Comparison of ENCODE assay signal across 1 cellular context in genomic region chr1:109274533-109275476, GRCh38.
TF ChIP-seq lines count a peak whose summit lies in the region.

No MANE protein-coding gene starts in this region.

TF ChIP-seq in HepG2, 621 proteins besides CTCF, POLR2A, EP300 and RAD21 (continued from another document and continues in another):
- TF ChIP-seq ZBTB44 (CRISPR knock-in tag; IDR thresholded peaks at IDR 0.05), result no peak
- no peak; the same call in 1 of the 2 replicates for TF ChIP-seq MAZ (IDR thresholded peaks at IDR 0.05; ENCODE audit: borderline replicate concordance, low read depth, low read length)
- 0 out of 2 replicates have a peak, but pooled peaks have one; percentile 55 for TF ChIP-seq MAZ (CRISPR knock-in tag; IDR thresholded peaks at IDR 0.05; ENCODE audit: low read depth)
- TF ChIP-seq NCOA1 (CRISPR knock-in tag; IDR thresholded peaks at IDR 0.05), result peak; percentile 54; the same call in 1 of the 2 replicates
- no peak for TF ChIP-seq ZMAT5 (CRISPR knock-in tag; IDR thresholded peaks at IDR 0.05; ENCODE audit: borderline replicate concordance, low read depth)
- no peak for TF ChIP-seq PREB (CRISPR knock-in tag; IDR thresholded peaks at IDR 0.05)
- TF ChIP-seq ZUFSP (CRISPR knock-in tag; IDR thresholded peaks at IDR 0.05; ENCODE audit: borderline replicate concordance), result no peak
- 0 out of 2 replicates have a peak, but pooled peaks have one; percentile 35 for TF ChIP-seq ZNF317 (CRISPR knock-in tag; IDR thresholded peaks at IDR 0.05)
- no peak for TF ChIP-seq SIN3B (IDR thresholded peaks at IDR 0.05; ENCODE audit: low read length)
- TF ChIP-seq SP140L (CRISPR knock-in tag; IDR thresholded peaks at IDR 0.05; ENCODE audit: borderline replicate concordance), result no peak
- TF ChIP-seq ARID5B (CRISPR knock-in tag; IDR thresholded peaks at IDR 0.05), result peak; percentile 73
- peak; percentile 57 for TF ChIP-seq YY1 (IDR thresholded peaks at IDR 0.05; ENCODE audit: insufficient read depth, insufficient replicate concordance, low read depth, low read length)
- TF ChIP-seq ZNF569 (CRISPR knock-in tag; IDR thresholded peaks at IDR 0.05; ENCODE audit: borderline replicate concordance), result no peak
- no peak for TF ChIP-seq ARID2 (CRISPR knock-in tag; IDR thresholded peaks at IDR 0.05; ENCODE audit: borderline replicate concordance)
- TF ChIP-seq HNF4A (CRISPR knock-in tag; IDR thresholded peaks at IDR 0.05), result peak; percentile 69
- no peak for TF ChIP-seq SNAPC4 (CRISPR knock-in tag; IDR thresholded peaks at IDR 0.05)
- no peak; the same call in 1 of the 2 replicates for TF ChIP-seq MEIS1 (CRISPR knock-in tag; IDR thresholded peaks at IDR 0.05; ENCODE audit: borderline replicate concordance)
- no peak for TF ChIP-seq SRSF4 (IDR thresholded peaks at IDR 0.05; ENCODE audit: low read depth, low read length, poor library complexity, severe bottlenecking)
- no peak; the same call in 1 of the 2 replicates for TF ChIP-seq ARNT2 (CRISPR knock-in tag; IDR thresholded peaks at IDR 0.05; ENCODE audit: low read depth)
- TF ChIP-seq MAFK (conservative IDR thresholded peaks at IDR 0.05 in 1 of 2, IDR thresholded peaks at IDR 0.05 in 1 of 2; ENCODE audit: low read length in 2 of 2), result no peak
- TF ChIP-seq SMARCE1 (IDR thresholded peaks at IDR 0.05; ENCODE audit: borderline replicate concordance), result no peak
- TF ChIP-seq LCORL (IDR thresholded peaks at IDR 0.05), result no peak; the same call in 1 of the 2 replicates
- TF ChIP-seq LCORL (CRISPR knock-in tag; IDR thresholded peaks at IDR 0.05), result peak; percentile 99
- no peak for TF ChIP-seq ATM (IDR thresholded peaks at IDR 0.05; ENCODE audit: borderline replicate concordance)
- peak; percentile 34; the same call in 1 of the 2 replicates for TF ChIP-seq CSRNP1 (CRISPR knock-in tag; IDR thresholded peaks at IDR 0.05)
- 0 out of 2 replicates have a peak, but pooled peaks have one; percentile 14 for TF ChIP-seq MTERF4 (CRISPR knock-in tag; IDR thresholded peaks at IDR 0.05)
- 0 out of 2 replicates have a peak, but pooled peaks have one; percentile 19 for TF ChIP-seq HNF1B (CRISPR knock-in tag; IDR thresholded peaks at IDR 0.05)
- TF ChIP-seq ZNF44 (CRISPR knock-in tag; IDR thresholded peaks at IDR 0.05), result no peak
- TF ChIP-seq TBL1XR1 (IDR thresholded peaks at IDR 0.05; ENCODE audit: borderline replicate concordance, low read length, partially characterized antibody), result no peak
- no peak for TF ChIP-seq MIER2 (CRISPR knock-in tag; IDR thresholded peaks at IDR 0.05)
- no peak for TF ChIP-seq CAMTA2 (CRISPR knock-in tag; IDR thresholded peaks at IDR 0.05; ENCODE audit: borderline replicate concordance)
- TF ChIP-seq ZFAT (CRISPR knock-in tag; conservative IDR thresholded peaks at IDR 0.05), result no peak
- no peak for TF ChIP-seq CSRNP2 (CRISPR knock-in tag; conservative IDR thresholded peaks at IDR 0.05; ENCODE audit: low read depth)
- TF ChIP-seq ZNF18 (CRISPR knock-in tag; IDR thresholded peaks at IDR 0.05; ENCODE audit: insufficient replicate concordance), result no peak
- TF ChIP-seq ZNF788 (CRISPR knock-in tag; IDR thresholded peaks at IDR 0.05; ENCODE audit: borderline replicate concordance), result peak; percentile 67; the same call in 1 of the 2 replicates
